8 cellular contexts compared by ENCODE assay signal in the genomic region with DNA sequence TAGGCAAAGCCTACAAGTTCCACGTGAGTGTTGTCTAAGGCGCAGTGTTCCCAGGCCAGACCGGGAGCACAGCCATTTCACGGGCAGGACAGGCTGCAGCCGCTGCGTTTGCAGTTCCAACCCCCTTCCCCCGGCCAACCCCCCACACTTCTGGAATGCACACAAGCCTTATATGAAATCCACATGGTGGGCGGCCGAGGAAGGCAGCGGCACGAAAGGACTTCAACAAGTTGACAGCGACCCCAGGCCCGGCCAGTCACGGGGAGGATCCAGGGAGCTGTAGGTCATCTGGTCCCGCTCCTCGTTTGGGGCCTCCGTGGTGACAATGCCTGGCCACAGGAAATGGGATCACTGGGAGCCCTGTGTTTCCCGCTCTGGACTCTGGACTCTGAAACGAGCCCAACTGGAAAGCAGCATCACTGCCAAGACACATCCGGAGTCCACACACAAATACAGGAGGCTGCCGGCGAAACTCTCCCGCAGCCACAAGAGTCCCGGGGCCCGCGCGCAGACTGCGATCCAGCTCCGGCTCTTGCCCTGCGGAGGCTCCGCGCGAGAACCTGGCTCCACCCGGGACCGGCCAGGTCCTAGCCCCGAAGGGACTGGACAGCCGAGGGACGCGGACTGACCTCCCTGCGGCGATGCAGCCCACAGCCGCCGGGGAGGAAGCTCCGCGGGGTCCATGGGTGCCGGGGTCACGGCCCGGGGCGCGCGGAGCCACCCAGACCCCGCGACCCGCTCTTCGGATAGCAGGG. TPM values are rescaled to one million over a fixed set of nuclear protein-coding genes. Genes with fewer than 3 reads are reported as not detected.
DNase-seq lines count a peak whose midpoint lies in the region; TF ChIP-seq lines count a peak whose summit lies in the region.

No MANE protein-coding gene starts in this region.

- peaks cover 53% of the 10 kb centered on the region for H3K4me1 Mint-ChIP-seq in HFFc6 (ENCODE audit: low read depth)
- H3K4me1 Mint-ChIP-seq in activated CD4-positive, alpha-beta memory T cell treated with anti-CD3 and anti-CD28 coated beads for 36 hours (ENCODE audit: low read depth): peaks cover 20% of the 10 kb centered on the region

- POLR2A ChIA-PET in activated CD4-positive, alpha-beta memory T cell treated with anti-CD3 and anti-CD28 coated beads for 36 hours (lab: Charles Lee): interaction anchor here (0.6 kb wide), 1 partner anchor 248 kb away, joined by 4 read pairs; no protein-coding TSS in a partner anchor

- H3K4me3 ChIP-seq in fibroblast of mammary gland (ENCODE audit: control insufficient read depth, low read depth, low read length): peak overlapping the region; percentile 82

- peak; percentile 86 for DNase-seq in DMS53 (lab: John Stamatoyannopoulos, UW)
- DNase-seq in HFFc6: peak; percentile 55
- DNase-seq in activated CD4-positive, alpha-beta memory T cell treated with anti-CD3 and anti-CD28 coated beads for 36 hours: no peak
- peak; percentile 66 for DNase-seq in fibroblast of mammary gland (ENCODE audit: low read depth)
- DNase-seq in myocyte (ENCODE audit: low read depth): peak; percentile 52
- DNase-seq in NCI-H2107 treated with DMSO at 0.1 percent for 48 hours (lab: John Stamatoyannopoulos, UW; ENCODE audit: unreplicated experiment): no peak
- no peak for DNase-seq in NCI-H446 (lab: John Stamatoyannopoulos, UW)
- DNase-seq in stimulated activated CD4-positive, alpha-beta T cell treated with anti-CD3 and anti-CD28 coated beads, Interleukin-12 subunit alpha, Interleukin-12 subunit beta, amount 100 ng/mL, for 4 hours: no peak

- CTCF ChIA-PET in activated CD4-positive, alpha-beta memory T cell treated with anti-CD3 and anti-CD28 coated beads for 36 hours (lab: Charles Lee): no interaction called here

- peak overlapping the region; percentile 98 for H3K4me3 Mint-ChIP-seq in HFFc6
- H3K4me3 Mint-ChIP-seq in activated CD4-positive, alpha-beta memory T cell treated with anti-CD3 and anti-CD28 coated beads for 36 hours: peak overlapping the region; percentile 14

- intact Hi-C loops in activated CD4-positive, alpha-beta memory T cell treated with anti-CD3 and anti-CD28 coated beads for 36 hours (cut with micrococcal nuclease): no loop called here

- TF ChIP-seq CTCF in HFFc6 (IDR thresholded peaks at IDR 0.05): no peak
- TF ChIP-seq CTCF in fibroblast of mammary gland (conservative IDR thresholded peaks at IDR 0.05; ENCODE audit: control insufficient read depth, insufficient read depth, low read depth, low read length): no peak

- no peaks in the 10 kb centered on the region for H3K27me3 Mint-ChIP-seq in HFFc6 (ENCODE audit: insufficient read depth)
- H3K27me3 Mint-ChIP-seq in activated CD4-positive, alpha-beta memory T cell treated with anti-CD3 and anti-CD28 coated beads for 36 hours: peaks cover 25% of the 10 kb centered on the region

- H3K27ac Mint-ChIP-seq in HFFc6: peak overlapping the region; percentile 86
- H3K27ac Mint-ChIP-seq in activated CD4-positive, alpha-beta memory T cell treated with anti-CD3 and anti-CD28 coated beads for 36 hours: no peak overlapping the region

- peaks cover 24% of the 10 kb centered on the region for H3K36me3 Mint-ChIP-seq in HFFc6 (ENCODE audit: low read depth)
- no peaks in the 10 kb centered on the region for H3K36me3 Mint-ChIP-seq in activated CD4-positive, alpha-beta memory T cell treated with anti-CD3 and anti-CD28 coated beads for 36 hours

- H3K9me3 Mint-ChIP-seq in HFFc6: no peaks in the 10 kb centered on the region
- H3K9me3 Mint-ChIP-seq in activated CD4-positive, alpha-beta memory T cell treated with anti-CD3 and anti-CD28 coated beads for 36 hours: no peaks in the 10 kb centered on the region

RNA-seq across cellular contexts. Expression of a gene that starts 0.8 kb away (rescaled TPM):
- total RNA-seq in HFFc6 (2021; fragmentation: NEBNext Ultra II Directional; extraction: Animal tissue kit (Norgen Biotek cat#: 25700)): 100 to 1,000 TPM in 5 of 6 experiments, 10 to 100 TPM in 1; 97.5 to 124 (median 107) TPM
- under 1 TPM; 0.05 to 0.07 TPM for total RNA-seq in activated CD4-positive, alpha-beta memory T cell treated with anti-CD3 and anti-CD28 coated beads for 36 hours
- total RNA-seq in myocyte: 7.8 and 8.7 TPM in 2 replicates
- polyA plus RNA-seq in myocyte (2012): 22.0 TPM

Comparison
In these comparisons a context has a peak if more than half of its experiments do, and no peak if none do; other contexts are left out.
1. DNase-seq: peak in DMS53 (single experiment), HFFc6 (single experiment), fibroblast of mammary gland (single experiment) and myocyte (single experiment); none in activated CD4-positive, alpha-beta memory T cell treated with anti-CD3 and anti-CD28 coated beads for 36 hours (single experiment), NCI-H2107 treated with DMSO at 0.1 percent for 48 hours (single experiment), NCI-H446 (0 of 2) and stimulated activated CD4-positive, alpha-beta T cell treated with anti-CD3 and anti-CD28 coated beads, Interleukin-12 subunit alpha, Interleukin-12 subunit beta, amount 100 ng/mL, for 4 hours (single experiment).
2. RNA of a gene that starts 0.8 kb away (total RNA-seq): 97.5 to 124 TPM in HFFc6; 7.8 to 8.7 TPM in myocyte and 0.05 to 0.07 TPM in activated CD4-positive, alpha-beta memory T cell treated with anti-CD3 and anti-CD28 coated beads for 36 hours; every median in the first group is over 10 times any median in the second.